13 cellular contexts compared by ENCODE assay signal in the genomic region with DNA sequence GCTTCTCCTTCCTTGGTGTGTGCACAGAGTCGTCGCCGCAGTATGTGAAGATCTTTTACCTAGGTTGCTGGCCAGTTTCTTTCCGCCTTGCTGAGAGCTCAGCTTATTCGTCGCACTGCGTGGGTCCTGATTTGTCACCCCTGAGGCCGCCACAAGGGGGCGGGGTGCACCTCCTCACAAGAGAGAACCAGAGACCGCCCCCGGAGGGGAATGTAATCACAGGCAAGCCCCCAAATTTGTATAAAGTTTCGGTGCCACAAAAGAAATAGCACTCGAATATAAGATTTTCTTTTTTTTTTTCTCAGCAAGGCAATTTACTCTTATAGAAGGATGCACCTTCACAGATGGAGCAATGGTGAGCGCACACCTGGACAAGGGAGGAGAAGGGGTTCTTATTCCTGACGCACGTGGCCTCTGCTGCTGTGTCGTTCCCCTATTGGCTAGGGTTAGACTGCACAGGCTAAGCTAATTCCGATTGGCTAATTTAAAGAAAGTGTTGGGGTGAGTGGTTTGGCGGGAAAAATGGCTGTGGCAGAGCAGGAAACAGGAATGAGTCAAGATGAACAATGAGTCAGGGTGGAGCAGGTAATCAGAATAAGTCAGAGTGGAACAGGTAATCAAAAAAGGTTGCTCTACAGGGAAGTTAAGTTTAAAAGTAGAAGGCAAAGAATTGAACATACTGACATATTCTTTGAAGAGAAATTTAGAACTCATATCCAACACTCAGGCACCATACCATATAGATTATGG. TPM values are rescaled to one million over a fixed set of nuclear protein-coding genes. Genes with fewer than 3 reads are reported as not detected.
DNase-seq lines count a peak whose midpoint lies in the region; ATAC-seq, FAIRE-seq and TF ChIP-seq lines count a peak whose summit lies in the region.
"Had no signal": no experiment of that assay in that cellular context is flagged by ENCODE, and none has a peak within 500 bp of the region (broad histone marks: within the 10 kb centered on the region; RNA-seq: fewer than 3 reads in every experiment).

No MANE protein-coding gene starts in this region.

- POLR2A ChIA-PET in HEK293 (lab: Yijun Ruan, JAX): interaction anchor here (0.7 kb wide), 1 partner anchor 162 kb away, joined by 5 read pairs; no protein-coding TSS in a partner anchor

- CTCF ChIA-PET in HEK293 (lab: Yijun Ruan, JAX): interaction anchor here (0.6 to 1.6 kb wide), 3 partner anchors 28 to 248 kb away, joined by 4 to 9 read pairs (median 6); no protein-coding TSS in a partner anchor

- H3K36me3 Mint-ChIP-seq in activated naive CD8-positive, alpha-beta T cell treated with anti-CD3 and anti-CD28 coated beads, Interleukin-2, amount 50 U/mL, for 24 hours (ENCODE audit: low read depth): peaks cover 61% of the 10 kb centered on the region
- H3K36me3 Mint-ChIP-seq in naive B cell: peaks cover 19 to 36% of the 10 kb centered on the region in 2 donors

- no peak for TF ChIP-seq CTCF in HEK293 (tag by site-specific recombination; IDR thresholded peaks at IDR 0.05)
- TF ChIP-seq CTCF in D721Med (IDR thresholded peaks at IDR 0.05; ENCODE audit: insufficient read depth, missing control alignments): no peak

- no peaks in the 10 kb centered on the region for H3K9me3 ChIP-seq in HEK293 (ENCODE audit: control insufficient read depth, insufficient read depth, low read depth, low read length)

- H3K4me3 ChIP-seq in HEK293 (ENCODE audit: low read depth, low read length): no peak overlapping the region
- H3K4me3 ChIP-seq: body of pancreas, SK-N-MC had no signal

- peaks cover 11% of the 10 kb centered on the region for H3K9me3 Mint-ChIP-seq in activated naive CD8-positive, alpha-beta T cell treated with anti-CD3 and anti-CD28 coated beads, Interleukin-2, amount 50 U/mL, for 24 hours
- peaks cover 4 to 26% (median 11%) of the 10 kb centered on the region in 7 donors for H3K9me3 Mint-ChIP-seq in naive B cell

- no peaks in the 10 kb centered on the region for H3K27me3 Mint-ChIP-seq in activated naive CD8-positive, alpha-beta T cell treated with anti-CD3 and anti-CD28 coated beads, Interleukin-2, amount 50 U/mL, for 24 hours
- H3K27me3 Mint-ChIP-seq in naive B cell: no peaks in the 10 kb centered on the region

- no peak overlapping the region for H3K27ac ChIP-seq in HEK293 (ENCODE audit: extremely low read depth, low read depth, low read length)
- H3K27ac ChIP-seq: body of pancreas, SK-N-MC had no signal

- no peaks in the 10 kb centered on the region for H3K4me1 ChIP-seq in HEK293 (ENCODE audit: control insufficient read depth, insufficient read depth, low read length)
- H3K4me1 ChIP-seq: body of pancreas had no signal

- peaks cover 60% of the 10 kb centered on the region for H3K4me1 Mint-ChIP-seq in activated naive CD8-positive, alpha-beta T cell treated with anti-CD3 and anti-CD28 coated beads, Interleukin-2, amount 50 U/mL, for 24 hours
- H3K4me1 Mint-ChIP-seq in naive B cell: peaks cover 32 to 70% (median 36%) of the 10 kb centered on the region in 3 donors

- H3K27ac Mint-ChIP-seq in activated naive CD8-positive, alpha-beta T cell treated with anti-CD3 and anti-CD28 coated beads, Interleukin-2, amount 50 U/mL, for 24 hours: peak overlapping the region; percentile 18
- peak overlapping the region; percentile 31 to 94 (median 88) for H3K27ac Mint-ChIP-seq in naive B cell

- DNase-seq in activated CD4-positive, alpha-beta T cell treated with anti-CD3 and anti-CD28 coated beads for 48 hours: peak; percentile 40
- DNase-seq in activated CD4-positive, alpha-beta T cell treated with anti-CD3 and anti-CD28 coated beads for 4 hours: no peak
- no peak for DNase-seq in activated naive CD8-positive, alpha-beta T cell treated with anti-CD3 and anti-CD28 coated beads, Interleukin-2, amount 50 U/mL, for 24 hours
- DNase-seq in naive B cell (no peak), D721Med (ENCODE audit: insufficient read length, low spot score) (no peak), RKO (ENCODE audit: low spot score) (no peak), GF-D8 (lab: John Stamatoyannopoulos, UW) (no peak)
- DNase-seq: activated CD8-positive, alpha-beta memory T cell treated with anti-CD3 and anti-CD28 coated beads for 24 hours; body of pancreas; GDM1; NCI-H345 had no signal

- peaks cover 0 to 9% of the 10 kb centered on the region in 2 experiments; a peak in 1 of 3 replicates for H3K36me3 ChIP-seq in HEK293 (ENCODE audit: control insufficient read depth in 2 of 2, insufficient read depth in 1 of 2, low read length in 2 of 2)

- no peak for ATAC-seq in activated naive CD8-positive, alpha-beta T cell treated with anti-CD3 and anti-CD28 coated beads, Interleukin-2, amount 50 U/mL, for 24 hours
- ATAC-seq in naive B cell (ENCODE audit: low read depth in 2 of 2): no peak
- ATAC-seq: body of pancreas had no signal

- H3K4me3 Mint-ChIP-seq in activated naive CD8-positive, alpha-beta T cell treated with anti-CD3 and anti-CD28 coated beads, Interleukin-2, amount 50 U/mL, for 24 hours: no peak overlapping the region
- peak overlapping the region in 6 of 8 donors; percentile 9 to 88 (median 26) for H3K4me3 Mint-ChIP-seq in naive B cell

- no peak for FAIRE-seq in D721Med (lab: Jason Lieb, UNC)

TF ChIP-seq in HEK293, 187 proteins besides CTCF, POLR2A, EP300 and RAD21:
- peak; percentile 74 for TF ChIP-seq ZNF561 (tag by site-specific recombination; IDR thresholded peaks at IDR 0.05; ENCODE audit: borderline replicate concordance)
- no peak for TF ChIP-seq ZNF521 (tag by site-specific recombination; IDR thresholded peaks at IDR 0.05)
- peak; percentile 84 for TF ChIP-seq SETDB1 (IDR thresholded peaks at IDR 0.05; ENCODE audit: insufficient read length, low read length)

RNA-seq across cellular contexts. Expression of gene NCOA3, which starts 19.5 kb away (rescaled TPM):
- 10 to 100 TPM; 22.7 to 70.9 (median 54.1) TPM for polyA plus RNA-seq in naive B cell (ENCODE audit: low read depth in 6 of 6)
